1 cellular context compared by ENCODE assay signal in genomic region chr2:23209059-23209458, GRCh38.
TF ChIP-seq lines count a peak whose summit lies in the region.

No MANE protein-coding gene starts in this region.

TF ChIP-seq in HepG2, 621 proteins besides CTCF, POLR2A, EP300 and RAD21 (continued from another document and continues in another):
- TF ChIP-seq AGO2 (optimal IDR thresholded peaks at IDR 0.05; ENCODE audit: low read depth, low read length) (no peak), FOXK2 (IDR thresholded peaks at IDR 0.05) (no peak), ZNF576 (CRISPR knock-in tag; IDR thresholded peaks at IDR 0.05) (no peak), TFAP4 (IDR thresholded peaks at IDR 0.05; ENCODE audit: borderline replicate concordance, low read depth) (peak; percentile 49; the same call in 1 of the 2 replicates), TEAD2 (CRISPR knock-in tag; IDR thresholded peaks at IDR 0.05) (no peak), PREB (CRISPR knock-in tag; IDR thresholded peaks at IDR 0.05) (no peak), ZKSCAN1 (IDR thresholded peaks at IDR 0.05; ENCODE audit: low read length) (no peak), KDM4B (CRISPR knock-in tag; IDR thresholded peaks at IDR 0.05) (no peak), ZNF121 (CRISPR knock-in tag; IDR thresholded peaks at IDR 0.05) (peak; percentile 82), ZIK1 (CRISPR knock-in tag; IDR thresholded peaks at IDR 0.05; ENCODE audit: borderline replicate concordance, low read depth) (no peak), ZSCAN29 (CRISPR knock-in tag; conservative IDR thresholded peaks at IDR 0.05) (no peak), SKIL (CRISPR knock-in tag; IDR thresholded peaks at IDR 0.05; ENCODE audit: borderline replicate concordance) (no peak), ZNF44 (CRISPR knock-in tag; IDR thresholded peaks at IDR 0.05) (no peak), DMTF1 (CRISPR knock-in tag; IDR thresholded peaks at IDR 0.05) (no peak), DR1 (CRISPR knock-in tag; IDR thresholded peaks at IDR 0.05) (no peak), MAZ (IDR thresholded peaks at IDR 0.05; ENCODE audit: borderline replicate concordance, low read depth, low read length) (no peak), MAZ (CRISPR knock-in tag; IDR thresholded peaks at IDR 0.05; ENCODE audit: low read depth) (no peak), TFE3 (CRISPR knock-in tag; IDR thresholded peaks at IDR 0.05) (0 out of 2 replicates have a peak, but pooled peaks have one; percentile 38), ELF3 (CRISPR knock-in tag; IDR thresholded peaks at IDR 0.05) (peak; percentile 80), AKAP8 (CRISPR knock-in tag; IDR thresholded peaks at IDR 0.05) (no peak), TCF7 (IDR thresholded peaks at IDR 0.05; ENCODE audit: low read depth) (no peak), MLX (CRISPR knock-in tag; IDR thresholded peaks at IDR 0.05) (peak; percentile 50; the same call in 1 of the 2 replicates), ZNF710 (CRISPR knock-in tag; IDR thresholded peaks at IDR 0.05; ENCODE audit: borderline replicate concordance) (no peak), PRMT3 (CRISPR knock-in tag; IDR thresholded peaks at IDR 0.05; ENCODE audit: borderline replicate concordance, low read depth) (no peak), SOX6 (IDR thresholded peaks at IDR 0.05) (no peak), SOX6 (CRISPR knock-in tag; IDR thresholded peaks at IDR 0.05) (peak; percentile 61), IRF2 (CRISPR knock-in tag; IDR thresholded peaks at IDR 0.05) (no peak), STAT6 (CRISPR knock-in tag; IDR thresholded peaks at IDR 0.05; ENCODE audit: borderline replicate concordance) (no peak), THAP11 (CRISPR knock-in tag; IDR thresholded peaks at IDR 0.05) (no peak), ZNF660 (CRISPR knock-in tag; IDR thresholded peaks at IDR 0.05; ENCODE audit: borderline replicate concordance, low read depth) (no peak), BRD4 (CRISPR knock-in tag; IDR thresholded peaks at IDR 0.05) (no peak), ZNF577 (CRISPR knock-in tag; IDR thresholded peaks at IDR 0.05; ENCODE audit: borderline replicate concordance, low read depth) (no peak), ELF1 (CRISPR knock-in tag; IDR thresholded peaks at IDR 0.05) (0 out of 2 replicates have a peak, but pooled peaks have one; percentile 20), ZNF3 (CRISPR knock-in tag; IDR thresholded peaks at IDR 0.05) (no peak), ZNF510 (CRISPR knock-in tag; IDR thresholded peaks at IDR 0.05; ENCODE audit: low read depth) (no peak), SATB2 (CRISPR knock-in tag; IDR thresholded peaks at IDR 0.05) (no peak), ATAD3A (CRISPR knock-in tag; IDR thresholded peaks at IDR 0.05) (no peak), THYN1 (CRISPR knock-in tag; IDR thresholded peaks at IDR 0.05; ENCODE audit: borderline replicate concordance, low read depth) (no peak), SETDB1 (CRISPR knock-in tag; IDR thresholded peaks at IDR 0.05; ENCODE audit: borderline replicate concordance) (no peak), FOXO1 (CRISPR knock-in tag; IDR thresholded peaks at IDR 0.05) (no peak), MXI1 (IDR thresholded peaks at IDR 0.05; ENCODE audit: borderline replicate concordance, low read depth, low read length) (no peak), ZNF644 (CRISPR knock-in tag; IDR thresholded peaks at IDR 0.05; ENCODE audit: low read depth) (no peak), GMEB1 (CRISPR knock-in tag; IDR thresholded peaks at IDR 0.05; ENCODE audit: borderline replicate concordance) (no peak), ZFP36L1 (CRISPR knock-in tag; IDR thresholded peaks at IDR 0.05) (no peak), ZNF512B (CRISPR knock-in tag; IDR thresholded peaks at IDR 0.05; ENCODE audit: borderline replicate concordance) (no peak)
